29 cellular contexts compared by ENCODE assay signal in genomic region chr11:37721485-37721884, GRCh38.
"Had no signal": no experiment of that assay in that cellular context is flagged by ENCODE, and none has a peak within 500 bp of the region (broad histone marks: within the 10 kb centered on the region; RNA-seq: fewer than 3 reads in every experiment).

No MANE protein-coding gene starts in this region.

- H3K9me3 ChIP-seq: adrenal gland, gastrocnemius medialis, suprapubic skin, tibial nerve had no signal

- H3K36me3 ChIP-seq: adrenal gland, cardiac muscle cell, gastrocnemius medialis, left ventricle myocardium inferior, neural progenitor cell, sigmoid colon, stomach, suprapubic skin, tibial nerve had no signal

- H3K27me3 ChIP-seq: adrenal gland, cardiac muscle cell, gastrocnemius medialis, neural progenitor cell, sigmoid colon, stomach, suprapubic skin, tibial nerve had no signal

- H3K36me3 Mint-ChIP-seq: activated naive CD4-positive, alpha-beta T cell treated with anti-CD3 and anti-CD28 coated beads, Interleukin-2, amount 50 U/mL, for 72 hours; mesothelial cell of epicardium; naive thymus-derived CD8-positive, alpha-beta T cell; neural progenitor cell; stimulated activated memory B cell treated with anti-CD40 and anti-IgM and Interleukin-4, amounts not matched to agents 10 μg/mL and 1 μg/mL and 100 μg/mL, for 72 hours had no signal

- H3K4me3 ChIP-seq: adrenal gland, cardiac muscle cell, gastrocnemius medialis, left ventricle myocardium inferior, neural progenitor cell, sigmoid colon, smooth muscle cell, stomach, suprapubic skin, tibial nerve had no signal

- H3K27me3 Mint-ChIP-seq: activated B cell treated with CpG ODN at 0.5 μM for 24 hours; activated CD4-positive, alpha-beta T cell treated with anti-CD3 and anti-CD28 coated beads for 36 hours; activated T-cell treated with anti-CD3 and anti-CD28 coated beads, Interleukin-2, amount 50 U/mL, for 24 hours; activated T-helper 17 cell treated with anti-CD3 and anti-CD28 coated beads, Interleukin-2, amount 50 U/mL, for 72 hours; dendritic cell treated with granulocyte-macrophage colony-stimulating factor and Interleukin-4, amounts not matched to agents 40 ng/mL and 50 ng/mL, for 4 days; naive thymus-derived CD8-positive, alpha-beta T cell; progenitor cell of endocrine pancreas; stimulated activated memory B cell treated with anti-CD40 and anti-IgM and Interleukin-4, amounts not matched to agents 10 μg/mL and 1 μg/mL and 100 μg/mL, for 72 hours had no signal

- H2AFZ ChIP-seq: neural progenitor cell had no signal

- H3K4me2 ChIP-seq: neural progenitor cell, smooth muscle cell had no signal

- H3K9ac ChIP-seq: neural progenitor cell had no signal

- H3K4me1 Mint-ChIP-seq: activated B cell treated with CpG ODN at 0.5 μM for 24 hours; activated CD4-positive, alpha-beta T cell treated with anti-CD3 and anti-CD28 coated beads for 36 hours; activated T-helper 17 cell treated with anti-CD3 and anti-CD28 coated beads, Interleukin-2, amount 50 U/mL, for 72 hours; naive thymus-derived CD8-positive, alpha-beta T cell; neural progenitor cell; stimulated activated memory B cell treated with anti-CD40 and anti-IgM and Interleukin-4, amounts not matched to agents 10 μg/mL and 1 μg/mL and 100 μg/mL, for 72 hours had no signal

- H3K4me1 ChIP-seq: adrenal gland, gastrocnemius medialis, left ventricle myocardium inferior, neural progenitor cell, sigmoid colon, stomach, suprapubic skin, tibial nerve had no signal

- FAIRE-seq: urothelium cell line had no signal

- DNase-seq: activated B cell treated with CpG ODN at 0.5 μM for 24 hours; activated CD4-positive, alpha-beta T cell treated with anti-CD3 and anti-CD28 coated beads for 36 hours; activated CD4-positive, alpha-beta T cell treated with anti-CD3 and anti-CD28 coated beads, Interleukin-2, amount 50 U/mL, for 4 hours; activated CD8-positive, alpha-beta memory T cell treated with anti-CD3 and anti-CD28 coated beads for 24 hours; activated CD8-positive, alpha-beta memory T cell treated with anti-CD3 and anti-CD28 coated beads, Interleukin-2, amount 50 U/mL, for 4 hours; activated T-cell treated with anti-CD3 and anti-CD28 coated beads, Interleukin-2, amount 50 U/mL, for 24 hours; adrenal gland; effector CD4-positive, alpha-beta T cell; gastrocnemius medialis; hippocampal formation; left ventricle myocardium inferior; naive thymus-derived CD8-positive, alpha-beta T cell; retina; sigmoid colon; stimulated activated CD4-positive, alpha-beta T cell treated with anti-CD3 and anti-CD28 coated beads, Interleukin-15, amount 100 ng/mL, for 24 hours; stomach had no signal

- H3K27ac Mint-ChIP-seq: activated B cell treated with CpG ODN at 0.5 μM for 24 hours; activated CD4-positive, alpha-beta T cell treated with anti-CD3 and anti-CD28 coated beads for 36 hours; activated naive CD4-positive, alpha-beta T cell treated with anti-CD3 and anti-CD28 coated beads, Interleukin-2, amount 50 U/mL, for 72 hours; activated T-cell treated with anti-CD3 and anti-CD28 coated beads, Interleukin-2, amount 50 U/mL, for 24 hours; activated T-helper 17 cell treated with anti-CD3 and anti-CD28 coated beads, Interleukin-2, amount 50 U/mL, for 72 hours; dendritic cell treated with granulocyte-macrophage colony-stimulating factor and Interleukin-4, amounts not matched to agents 40 ng/mL and 50 ng/mL, for 4 days; mesothelial cell of epicardium; naive thymus-derived CD8-positive, alpha-beta T cell; neural progenitor cell; progenitor cell of endocrine pancreas; stimulated activated memory B cell treated with anti-CD40 and anti-IgM and Interleukin-4, amounts not matched to agents 10 μg/mL and 1 μg/mL and 100 μg/mL, for 72 hours; T-helper 2 cell treated with Interferon-gamma antibody and Interleukin-4, amounts not matched to agents 5 μg/mL and 100 μg/mL, for 36 hours had no signal

- H3K4me3 Mint-ChIP-seq: activated B cell treated with CpG ODN at 0.5 μM for 24 hours; activated CD4-positive, alpha-beta T cell treated with anti-CD3 and anti-CD28 coated beads for 36 hours; activated T-cell treated with anti-CD3 and anti-CD28 coated beads, Interleukin-2, amount 50 U/mL, for 24 hours; activated T-helper 17 cell treated with anti-CD3 and anti-CD28 coated beads, Interleukin-2, amount 50 U/mL, for 72 hours; dendritic cell treated with granulocyte-macrophage colony-stimulating factor and Interleukin-4, amounts not matched to agents 40 ng/mL and 50 ng/mL, for 4 days; mesothelial cell of epicardium; naive thymus-derived CD8-positive, alpha-beta T cell; neural progenitor cell; stimulated activated memory B cell treated with anti-CD40 and anti-IgM and Interleukin-4, amounts not matched to agents 10 μg/mL and 1 μg/mL and 100 μg/mL, for 72 hours; T-helper 2 cell treated with Interferon-gamma antibody and Interleukin-4, amounts not matched to agents 5 μg/mL and 100 μg/mL, for 36 hours had no signal

- H3K9me3 Mint-ChIP-seq: neural progenitor cell had no signal

- H3K27ac ChIP-seq: adrenal gland, cardiac muscle cell, gastrocnemius medialis, left ventricle myocardium inferior, neural progenitor cell, sigmoid colon, stomach, suprapubic skin, tibial nerve had no signal

- ATAC-seq: activated CD4-positive, alpha-beta T cell treated with anti-CD3 and anti-CD28 coated beads for 36 hours; activated naive CD4-positive, alpha-beta T cell treated with anti-CD3 and anti-CD28 coated beads, Interleukin-2, amount 50 U/mL, for 72 hours; activated T-helper 17 cell treated with anti-CD3 and anti-CD28 coated beads, Interleukin-2, amount 50 U/mL, for 72 hours; gastrocnemius medialis; naive thymus-derived CD8-positive, alpha-beta T cell; stimulated activated memory B cell treated with anti-CD40 and anti-IgM and Interleukin-4, amounts not matched to agents 10 μg/mL and 1 μg/mL and 100 μg/mL, for 72 hours had no signal
